In genomic region chr9:37958154-37958553, GRCh38 we compare ENCODE assay signal across 18 cellular contexts.
"Had no signal": no experiment of that assay in that cellular context is flagged by ENCODE, and none has a peak within 500 bp of the region (broad histone marks: within the 10 kb centered on the region; RNA-seq: fewer than 3 reads in every experiment).

No MANE protein-coding gene starts in this region.

- H3K36me3 ChIP-seq: thyroid gland had no signal

- H3K27me3 ChIP-seq: heart right ventricle, thyroid gland had no signal

- H3K4me3 ChIP-seq: heart right ventricle, thyroid gland had no signal

- H3K9me3 Mint-ChIP-seq: activated naive CD8-positive, alpha-beta T cell treated with anti-CD3 and anti-CD28 coated beads for 36 hours; memory B cell; natural killer cell treated with Interleukin-12 subunit alpha and Interleukin-12 subunit beta and Interleukin-15 and Interleukin-18, amount 100 ng/mL, for 72 hours had no signal

- DNase-seq: activated CD4-positive, alpha-beta T cell treated with anti-CD3 and anti-CD28 coated beads, Interleukin-2, amount 50 U/mL, for 4 hours; activated naive CD4-positive, alpha-beta T cell treated with Interleukin-2 at 50 U/mL for 16 hours; activated naive CD8-positive, alpha-beta T cell treated with anti-CD3 and anti-CD28 coated beads for 36 hours; activated T-cell treated with anti-CD3 and anti-CD28 coated beads, Interleukin-2, amount 50 U/mL, for 48 hours; effector memory CD4-positive, alpha-beta T cell; heart right ventricle; islet precursor cell; left cardiac atrium; small intestine; stimulated activated CD4-positive, alpha-beta T cell treated with anti-CD3 and anti-CD28 coated beads, Interleukin-2, amount 100 ng/mL, for 48 hours; stimulated activated CD8-positive, alpha-beta memory T cell treated with anti-CD3 and anti-CD28 coated beads, Interleukin-4, amount 100 ng/mL, for 48 hours; stimulated activated naive CD4-positive, alpha-beta T cell; T-helper 1 cell; thyroid gland had no signal

- H3K9ac ChIP-seq: parathyroid adenoma had no signal

- H3K36me3 Mint-ChIP-seq: activated naive CD8-positive, alpha-beta T cell treated with anti-CD3 and anti-CD28 coated beads for 36 hours; memory B cell; natural killer cell treated with Interleukin-12 subunit alpha and Interleukin-12 subunit beta and Interleukin-15 and Interleukin-18, amount 100 ng/mL, for 72 hours had no signal

- H3K4me3 Mint-ChIP-seq: activated naive CD8-positive, alpha-beta T cell treated with anti-CD3 and anti-CD28 coated beads for 36 hours; memory B cell; natural killer cell treated with Interleukin-12 subunit alpha and Interleukin-12 subunit beta and Interleukin-15 and Interleukin-18, amount 100 ng/mL, for 72 hours had no signal

- H3K27ac Mint-ChIP-seq: activated naive CD8-positive, alpha-beta T cell treated with anti-CD3 and anti-CD28 coated beads for 36 hours; memory B cell had no signal

- H2AFZ ChIP-seq: parathyroid adenoma had no signal

- H3K4me1 ChIP-seq: parathyroid adenoma had no signal

- H3K27me3 Mint-ChIP-seq: activated naive CD8-positive, alpha-beta T cell treated with anti-CD3 and anti-CD28 coated beads for 36 hours; memory B cell; natural killer cell treated with Interleukin-12 subunit alpha and Interleukin-12 subunit beta and Interleukin-15 and Interleukin-18, amount 100 ng/mL, for 72 hours had no signal

- H3K27ac ChIP-seq: parathyroid adenoma, thyroid gland had no signal

- ATAC-seq: left cardiac atrium; natural killer cell treated with Interleukin-12 subunit alpha and Interleukin-12 subunit beta and Interleukin-15 and Interleukin-18, amount 100 ng/mL, for 72 hours; sciatic nerve had no signal

- H3K9me3 ChIP-seq: heart right ventricle, thyroid gland had no signal
